ENCODE assay signal across 16 cellular contexts in the genomic region with DNA sequence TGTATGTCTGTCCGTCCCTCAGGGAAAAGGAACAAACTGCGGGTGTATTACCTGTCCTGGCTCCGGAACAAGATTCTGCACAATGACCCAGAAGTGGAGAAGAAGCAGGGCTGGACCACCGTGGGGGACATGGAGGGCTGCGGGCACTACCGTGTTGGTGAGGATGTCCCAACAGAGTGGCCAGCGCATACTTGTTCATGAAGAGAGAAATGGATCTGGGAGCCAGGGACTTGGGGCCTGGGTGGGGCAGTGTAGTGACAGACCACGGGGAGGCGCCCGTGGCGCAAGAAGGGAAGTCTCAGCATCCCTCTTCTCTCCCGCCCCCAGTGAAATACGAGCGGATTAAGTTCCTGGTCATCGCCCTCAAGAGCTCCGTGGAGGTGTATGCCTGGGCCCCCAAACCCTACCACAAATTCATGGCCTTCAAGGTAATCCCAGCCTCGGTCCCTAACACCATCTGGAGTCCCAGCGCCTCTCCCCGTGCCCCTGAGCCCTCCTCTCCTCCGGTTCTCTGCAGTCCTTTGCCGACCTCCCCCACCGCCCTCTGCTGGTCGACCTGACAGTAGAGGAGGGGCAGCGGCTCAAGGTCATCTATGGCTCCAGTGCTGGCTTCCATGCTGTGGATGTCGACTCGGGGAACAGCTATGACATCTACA. TPM values are rescaled to one million over a fixed set of nuclear protein-coding genes. Genes with fewer than 3 reads are reported as not detected.
DNase-seq lines count a peak whose midpoint lies in the region; ATAC-seq and TF ChIP-seq lines count a peak whose summit lies in the region.
"Had no signal": no experiment of that assay in that cellular context is flagged by ENCODE, and none has a peak within 500 bp of the region (broad histone marks: within the 10 kb centered on the region; RNA-seq: fewer than 3 reads in every experiment).

No MANE protein-coding gene starts in this region.

- no peak overlapping the region for H3K27ac Mint-ChIP-seq in activated CD8-positive, alpha-beta T cell treated with anti-CD3 and anti-CD28 coated beads, Interleukin-2, amount 10 ng/mL, durations not matched to agents 7 days and 5 days
- H3K27ac Mint-ChIP-seq: activated T-helper 1 cell treated with anti-CD3 and anti-CD28 coated beads, Interleukin-12 subunit alpha, Interleukin-12 subunit beta, Interleukin-2, Interleukin-4 antibody, amounts not matched to agents 30 ng/mL and 10 ng/mL and 1 ng/mL, durations not matched to agents 14 hours and 24 hours and 36 hours had no signal

- intact Hi-C loops in left cardiac atrium (cut with DNase I) (no loop called here), heart right ventricle (cut with DNase I) (loop anchor here in 1 of 10 donors (10.0 kb wide), 1 partner anchor 191 kb away; the partner anchor contains the start of gene PELP1)

- H3K36me3 Mint-ChIP-seq in activated CD8-positive, alpha-beta T cell treated with anti-CD3 and anti-CD28 coated beads, Interleukin-2, amount 10 ng/mL, durations not matched to agents 7 days and 5 days (ENCODE audit: low read depth) = peaks cover 24% of the 10 kb centered on the region

- no peaks in the 10 kb centered on the region for H3K9me3 Mint-ChIP-seq in activated CD8-positive, alpha-beta T cell treated with anti-CD3 and anti-CD28 coated beads, Interleukin-2, amount 10 ng/mL, durations not matched to agents 7 days and 5 days (ENCODE audit: insufficient read depth)
- H3K9me3 Mint-ChIP-seq: activated T-helper 1 cell treated with anti-CD3 and anti-CD28 coated beads, Interleukin-12 subunit alpha, Interleukin-12 subunit beta, Interleukin-2, Interleukin-4 antibody, amounts not matched to agents 30 ng/mL and 10 ng/mL and 1 ng/mL, durations not matched to agents 14 hours and 24 hours and 36 hours had no signal

- CTCF ChIA-PET in activated CD8-positive, alpha-beta T cell treated with anti-CD3 and anti-CD28 coated beads, Interleukin-2, amount 10 ng/mL, durations not matched to agents 7 days and 5 days (lab: Charles Lee) = no interaction called here

- peaks cover 14% of the 10 kb centered on the region for H3K4me1 Mint-ChIP-seq in activated CD8-positive, alpha-beta T cell treated with anti-CD3 and anti-CD28 coated beads, Interleukin-2, amount 10 ng/mL, durations not matched to agents 7 days and 5 days (ENCODE audit: low read depth)

- no peak overlapping the region for H3K27ac ChIP-seq in heart right ventricle
- no peak overlapping the region for H3K27ac ChIP-seq in RWPE2 (ENCODE audit: poor library complexity, severe bottlenecking)
- H3K27ac ChIP-seq in caudate nucleus (ENCODE audit: low read depth, low read length) = no peak overlapping the region
- H3K27ac ChIP-seq: ascending aorta had no signal

- H3K27me3 ChIP-seq in heart right ventricle (peaks cover 0 to 23% (median 20%) of the 10 kb centered on the region in 7 donors), RWPE2 (ENCODE audit: insufficient read depth, poor library complexity, severe bottlenecking) (no peaks in the 10 kb centered on the region)

- H3K4me3 ChIP-seq in heart right ventricle = no peak overlapping the region
- H3K4me3 ChIP-seq in RWPE2 (ENCODE audit: severe bottlenecking) = no peak overlapping the region
- H3K4me3 ChIP-seq: ascending aorta had no signal

- H3K9me3 ChIP-seq in heart right ventricle = no peaks in the 10 kb centered on the region
- no peaks in the 10 kb centered on the region for H3K9me3 ChIP-seq in RWPE2 (ENCODE audit: severe bottlenecking)
- H3K9me3 ChIP-seq: ascending aorta had no signal

- DNase-seq in left cardiac atrium (peak; percentile 22), heart right ventricle (no peak), RWPE2 (ENCODE audit: low spot score) (no peak), iPS-NIHi11 (ENCODE audit: low spot score) (peak; percentile 75), NCI-H146 (lab: John Stamatoyannopoulos, UW) (no peak), caudate nucleus (lab: John Stamatoyannopoulos, UW) (no peak)
- DNase-seq in activated CD8-positive, alpha-beta T cell treated with anti-CD3 and anti-CD28 coated beads, Interleukin-2, amount 10 ng/mL, durations not matched to agents 7 days and 5 days = no peak
- DNase-seq: activated CD4-positive, alpha-beta T cell treated with anti-CD3 and anti-CD28 coated beads for 4 hours; effector memory CD4-positive, alpha-beta T cell; nucleus accumbens; OCI-M1 had no signal

- H3K36me3 ChIP-seq in heart right ventricle (peaks cover 7 to 68% (median 51%) of the 10 kb centered on the region in 9 donors), RWPE2 (ENCODE audit: low read depth) (peaks cover 67% of the 10 kb centered on the region)

- H3K4me1 ChIP-seq in heart right ventricle = peaks cover 0 to 26% (median 23%) of the 10 kb centered on the region in 9 donors
- no peaks in the 10 kb centered on the region for H3K4me1 ChIP-seq in RWPE2 (ENCODE audit: insufficient read depth, poor library complexity, severe bottlenecking)

- no peak for TF ChIP-seq CTCF in heart right ventricle (IDR thresholded peaks at IDR 0.05)
- peak; percentile 22 for TF ChIP-seq CTCF in RWPE2 (IDR thresholded peaks at IDR 0.05; ENCODE audit: poor library complexity, severe bottlenecking)

- POLR2A ChIA-PET in activated CD8-positive, alpha-beta T cell treated with anti-CD3 and anti-CD28 coated beads, Interleukin-2, amount 10 ng/mL, durations not matched to agents 7 days and 5 days (lab: Charles Lee) = no interaction called here

- H3K4me3 Mint-ChIP-seq in activated CD8-positive, alpha-beta T cell treated with anti-CD3 and anti-CD28 coated beads, Interleukin-2, amount 10 ng/mL, durations not matched to agents 7 days and 5 days = no peak overlapping the region
- H3K4me3 Mint-ChIP-seq: activated T-helper 1 cell treated with anti-CD3 and anti-CD28 coated beads, Interleukin-12 subunit alpha, Interleukin-12 subunit beta, Interleukin-2, Interleukin-4 antibody, amounts not matched to agents 30 ng/mL and 10 ng/mL and 1 ng/mL, durations not matched to agents 14 hours and 24 hours and 36 hours had no signal

- no peak for ATAC-seq in left cardiac atrium
- ATAC-seq in heart right ventricle = no peak
- ATAC-seq in RWPE2 (ENCODE audit: low read depth) = no peak
- no peak for ATAC-seq in HG03175 (IDR thresholded peaks at IDR 0.05; ENCODE audit: unreplicated experiment)
- ATAC-seq in activated CD8-positive, alpha-beta T cell treated with anti-CD3 and anti-CD28 coated beads, Interleukin-2, amount 10 ng/mL, durations not matched to agents 7 days and 5 days = no peak

- peaks cover 5% of the 10 kb centered on the region for H3K27me3 Mint-ChIP-seq in activated CD8-positive, alpha-beta T cell treated with anti-CD3 and anti-CD28 coated beads, Interleukin-2, amount 10 ng/mL, durations not matched to agents 7 days and 5 days (ENCODE audit: low read depth)

- 76 to 79% methylated on average over 26 of the region's 26 CpGs for WGBS in heart right ventricle, 2 donors

RNA-seq across cellular contexts. Expression of gene C17orf107, which starts 3.5 kb away (rescaled TPM):
- total RNA-seq in left cardiac atrium = 1 to 10 TPM; 1.3 to 2.3 TPM
- total RNA-seq in heart right ventricle = under 1 TPM in 9 of 10 donors, not detected in 1; 0.28 to 0.86 (median 0.39) TPM
- polyA plus RNA-seq in heart right ventricle = under 1 TPM; 0.44 to 0.57 TPM
- 1 to 10 TPM in 1 of 2 experiments, under 1 TPM in 1; 0.97 to 1.1 TPM for total RNA-seq in activated CD8-positive, alpha-beta T cell treated with anti-CD3 and anti-CD28 coated beads, Interleukin-2, amount 10 ng/mL, durations not matched to agents 7 days and 5 days
- total RNA-seq: ascending aorta had no signal

RNA-seq across cellular contexts. Expression of gene CHRNE, which starts 7.1 kb away (rescaled TPM):
- total RNA-seq in left cardiac atrium = 100 to 1,000 TPM in 1 of 2 donors, 10 to 100 TPM in 1; 36.8 to 118 TPM
- 1 to 10 TPM in 3 of 10 donors, under 1 TPM in 7; 0.19 to 1.6 (median 0.53) TPM for total RNA-seq in heart right ventricle
- polyA plus RNA-seq in heart right ventricle = under 1 TPM; 0.44 to 0.71 TPM
- total RNA-seq in activated CD8-positive, alpha-beta T cell treated with anti-CD3 and anti-CD28 coated beads, Interleukin-2, amount 10 ng/mL, durations not matched to agents 7 days and 5 days = under 1 TPM; 0.26 to 0.45 TPM
- total RNA-seq: ascending aorta had no signal

RNA-seq across cellular contexts. Expression of gene GP1BA, which starts 36.3 kb away (rescaled TPM):
- total RNA-seq in left cardiac atrium (under 1 TPM; 0.13 to 0.15 TPM), heart right ventricle (under 1 TPM in 5 of 10 donors, not detected in 5; 0.15 to 0.53 (median 0.39) TPM)
- under 1 TPM; 0.04 to 0.15 TPM for polyA plus RNA-seq in heart right ventricle
- total RNA-seq in activated CD8-positive, alpha-beta T cell treated with anti-CD3 and anti-CD28 coated beads, Interleukin-2, amount 10 ng/mL, durations not matched to agents 7 days and 5 days = not detected
- total RNA-seq: activated T-helper 1 cell treated with anti-CD3 and anti-CD28 coated beads, Interleukin-12 subunit alpha, Interleukin-12 subunit beta, Interleukin-2, Interleukin-4 antibody, amounts not matched to agents 30 ng/mL and 10 ng/mL and 1 ng/mL, durations not matched to agents 14 hours and 24 hours and 36 hours; ascending aorta; glomerular endothelial cell; lower leg skin had no signal

RNA-seq across cellular contexts. Expression of gene SLC25A11, which starts 44.0 kb away (rescaled TPM):
- 100 to 1,000 TPM; 166 to 175 TPM for total RNA-seq in left cardiac atrium
- 100 to 1,000 TPM; 181 to 312 (median 242) TPM for total RNA-seq in heart right ventricle
- 100 to 1,000 TPM; 126 to 127 TPM for polyA plus RNA-seq in heart right ventricle
- 10 to 100 TPM; 78.5 to 86.4 TPM for total RNA-seq in activated CD8-positive, alpha-beta T cell treated with anti-CD3 and anti-CD28 coated beads, Interleukin-2, amount 10 ng/mL, durations not matched to agents 7 days and 5 days

RNA-seq across cellular contexts. Expression of gene RNF167, which starts 44.3 kb away (rescaled TPM):
- 10 to 100 TPM; 76.2 to 95.6 TPM for total RNA-seq in left cardiac atrium
- total RNA-seq in heart right ventricle = 100 to 1,000 TPM in 1 of 10 donors, 10 to 100 TPM in 9; 65.0 to 104 (median 80.9) TPM
- 100 to 1,000 TPM; 132 to 202 TPM for polyA plus RNA-seq in heart right ventricle
- 100 to 1,000 TPM; 239 to 245 TPM for total RNA-seq in activated CD8-positive, alpha-beta T cell treated with anti-CD3 and anti-CD28 coated beads, Interleukin-2, amount 10 ng/mL, durations not matched to agents 7 days and 5 days

Comparison
In these comparisons a context has a peak if more than half of its experiments do, and no peak if none do; other contexts are left out.
1. DNase-seq: peak in left cardiac atrium (single experiment) and iPS-NIHi11 (single experiment); none in heart right ventricle (0 of 2), RWPE2 (single experiment), NCI-H146 (single experiment), caudate nucleus (0 of 61) and activated CD8-positive, alpha-beta T cell treated with anti-CD3 and anti-CD28 coated beads, Interleukin-2, amount 10 ng/mL, durations not matched to agents 7 days and 5 days (single experiment).
2. RNA of gene CHRNE, which starts 7.1 kb away (total RNA-seq): 36.8 to 118 TPM in left cardiac atrium; 0.19 to 1.6 TPM in heart right ventricle and 0.26 to 0.45 TPM in activated CD8-positive, alpha-beta T cell treated with anti-CD3 and anti-CD28 coated beads, Interleukin-2, amount 10 ng/mL, durations not matched to agents 7 days and 5 days; every median in the first group is over 10 times any median in the second.